Comparison of ENCODE assay signal across 26 cellular contexts in genomic region chr9:131997779-131998178, GRCh38.
A peak's percentile ranks its signal among the peaks of the same experiment; 100 is the strongest.
DNase-seq lines count a peak whose midpoint lies in the region; ATAC-seq and TF ChIP-seq lines count a peak whose summit lies in the region.
"Had no signal": no experiment of that assay in that cellular context is flagged by ENCODE, and none has a peak within 500 bp of the region (broad histone marks: within the 10 kb centered on the region; RNA-seq: fewer than 3 reads in every experiment).

No MANE protein-coding gene starts in this region.

- TF ChIP-seq EP300 in esophagus muscularis mucosa (IDR thresholded peaks at IDR 0.05), result no peak

- H3K27ac ChIP-seq in adrenal gland (no peak overlapping the region), esophagus muscularis mucosa (replicated peaks in 1 of 4) (no peak overlapping the region)
- H3K27ac ChIP-seq: A549, breast epithelium, C4-2B, epithelial cell of prostate, parathyroid adenoma, SJCRH30, skin epidermis, upper lobe of right lung had no signal

- DNase-seq in AG20443 (ENCODE audit: low spot score) (peak; percentile 29), adrenal gland (peak; percentile 55 to 86 (median 74)), fibroblast of peridontal ligament (ENCODE audit: extremely low read depth) (peak; percentile 54), medulla oblongata (ENCODE audit: extremely low spot score) (peak; percentile 57), iPS-NIHi11 (ENCODE audit: low spot score) (no peak), NCI-H1048 (lab: John Stamatoyannopoulos, UW) (no peak), esophagus muscularis mucosa (ENCODE audit: extremely low spot score) (no peak)
- DNase-seq: activated CD8-positive, alpha-beta T cell treated with anti-CD3 and anti-CD28 coated beads, Interleukin-2, amount 10 ng/mL, durations not matched to agents 7 days and 5 days; activated naive CD4-positive, alpha-beta T cell treated with anti-CD3 and anti-CD28 coated beads, Interleukin-2, amount 50 U/mL, for 16 hours; activated T-cell treated with anti-CD3 and anti-CD28 coated beads, Interleukin-2, amount 50 U/mL, for 48 hours; H9; mammary epithelial cell; naive thymus-derived CD8-positive, alpha-beta T cell; NCI-H1694 treated with DMSO at 0.1 percent for 48 hours; NCI-H2227 treated with DMSO at 0.1 percent for 48 hours; SJCRH30; stimulated activated CD4-positive, alpha-beta T cell treated with anti-CD3 and anti-CD28 coated beads, Interleukin-2, amount 100 ng/mL, for 48 hours; stimulated activated naive CD8-positive, alpha-beta T cell treated with anti-CD3 and anti-CD28 coated beads, Interleukin-15, amount 100 ng/mL, for 72 hours; upper lobe of right lung had no signal

- H3K36me3 ChIP-seq in adrenal gland (replicated peaks in 1 of 2), result no peaks in the 10 kb centered on the region
- H3K36me3 ChIP-seq in esophagus muscularis mucosa, result peaks cover 0 to 14% (median 3%) of the 10 kb centered on the region in 4 donors
- H3K36me3 ChIP-seq: breast epithelium, upper lobe of right lung had no signal

- intact Hi-C loops in adrenal gland (cut with DNase I) (no loop called here), esophagus muscularis mucosa (cut with DNase I) (no loop called here)

- peak overlapping the region in 1 of 4 donors; percentile 12 for H3K4me3 ChIP-seq in adrenal gland
- no peak overlapping the region for H3K4me3 ChIP-seq in esophagus muscularis mucosa
- H3K4me3 ChIP-seq: A549, breast epithelium, SJCRH30, skin epidermis, upper lobe of right lung had no signal

- TF ChIP-seq POLR2A in adrenal gland (IDR thresholded peaks at IDR 0.05) (no peak), esophagus muscularis mucosa (IDR thresholded peaks at IDR 0.05; ENCODE audit: low read depth) (no peak)

- no peaks in the 10 kb centered on the region for H3K9me3 ChIP-seq in adrenal gland (replicated peaks in 1 of 3)
- no peaks in the 10 kb centered on the region for H3K9me3 ChIP-seq in esophagus muscularis mucosa
- H3K9me3 ChIP-seq: A549, breast epithelium, upper lobe of right lung had no signal

- H3K27me3 ChIP-seq in adrenal gland, result no peaks in the 10 kb centered on the region
- H3K27me3 ChIP-seq in esophagus muscularis mucosa, result no peaks in the 10 kb centered on the region
- H3K27me3 ChIP-seq: breast epithelium, SJCRH30, upper lobe of right lung had no signal

- ATAC-seq in HG02870 (IDR thresholded peaks at IDR 0.05; ENCODE audit: unreplicated experiment), result no peak
- ATAC-seq: A549; activated CD8-positive, alpha-beta T cell treated with anti-CD3 and anti-CD28 coated beads, Interleukin-2, amount 10 ng/mL, durations not matched to agents 7 days and 5 days; naive thymus-derived CD8-positive, alpha-beta T cell; stimulated activated naive CD8-positive, alpha-beta T cell treated with anti-CD3 and anti-CD28 coated beads, Interleukin-15, amount 100 ng/mL, for 72 hours; upper lobe of right lung had no signal

- H3K4me1 ChIP-seq in adrenal gland (replicated peaks in 1 of 2) (peaks cover 12 to 32% of the 10 kb centered on the region in 2 donors), esophagus muscularis mucosa (peaks cover 8 to 14% (median 13%) of the 10 kb centered on the region in 4 donors)
- H3K4me1 ChIP-seq: breast epithelium had no signal

- no peak for TF ChIP-seq CTCF in adrenal gland (IDR thresholded peaks at IDR 0.05)
- TF ChIP-seq CTCF in esophagus muscularis mucosa (IDR thresholded peaks at IDR 0.05), result no peak

- WGBS in adrenal gland, 4 donors, result 25 to 37% (median 33%) methylated on average over 7 of the region's 7 CpGs
- WGBS in esophagus muscularis mucosa, result 74% methylated on average over 7 of the region's 7 CpGs

Comparison
In these comparisons a context has a peak if more than half of its experiments do, and no peak if none do; other contexts are left out.
1. DNase-seq: peak in AG20443 (single experiment), adrenal gland (7 of 7), fibroblast of peridontal ligament (single experiment) and medulla oblongata (single experiment); none in iPS-NIHi11 (single experiment), NCI-H1048 (single experiment) and esophagus muscularis mucosa (single experiment).